Comparison of ENCODE assay signal across 16 cellular contexts in genomic region chr22:19764636-19765476, GRCh38. TPM values are rescaled to one million over a fixed set of nuclear protein-coding genes. Genes with fewer than 3 reads are reported as not detected.
DNase-seq lines count a peak whose midpoint lies in the region; ATAC-seq, FAIRE-seq and TF ChIP-seq lines count a peak whose summit lies in the region.
"Had no signal": no experiment of that assay in that cellular context is flagged by ENCODE, and none has a peak within 500 bp of the region (broad histone marks: within the 10 kb centered on the region; RNA-seq: fewer than 3 reads in every experiment).

No MANE protein-coding gene starts in this region.

- DNase-seq in CD4-positive, CD25-positive, alpha-beta regulatory T cell, result no peak
- DNase-seq in H9, result no peak
- no peak for DNase-seq in astrocyte (ENCODE audit: low read depth)
- no peak for DNase-seq in naive thymus-derived CD4-positive, alpha-beta T cell
- no peak for DNase-seq in NOMO-1 treated with DMSO at 0.1 percent for 48 hours (lab: John Stamatoyannopoulos, UW; ENCODE audit: unreplicated experiment)
- no peak for DNase-seq in NCI-H1694 treated with DMSO at 0.1 percent for 48 hours (lab: John Stamatoyannopoulos, UW)
- DNase-seq: activated naive CD4-positive, alpha-beta T cell treated with Interleukin-2 at 50 U/mL for 16 hours; KG1; mammary epithelial cell; NCI-H1105 treated with DMSO at 0.1 percent for 48 hours; NCI-H345 had no signal

- no peaks in the 10 kb centered on the region for H3K9me3 ChIP-seq in CD4-positive, CD25-positive, alpha-beta regulatory T cell (ENCODE audit: control insufficient read depth in 2 of 2, low read length in 2 of 2)
- no peaks in the 10 kb centered on the region for H3K9me3 ChIP-seq in H9 (ENCODE audit: control insufficient read depth, low read depth, low read length)
- peaks cover 3% of the 10 kb centered on the region for H3K9me3 ChIP-seq in astrocyte (ENCODE audit: insufficient read depth, low read depth, low read length)
- no peaks in the 10 kb centered on the region for H3K9me3 ChIP-seq in naive thymus-derived CD4-positive, alpha-beta T cell (ENCODE audit: control insufficient read depth in 2 of 3, low read length in 3 of 3)
- H3K9me3 ChIP-seq: vagina had no signal

- H2BK120ac ChIP-seq in H9 (ENCODE audit: low read depth, low read length, poor library complexity, severe bottlenecking), result no peak overlapping the region

- H3K14ac ChIP-seq in H9 (ENCODE audit: insufficient read depth, low read length), result no peak overlapping the region

- H3T11ph ChIP-seq in H9 (ENCODE audit: low read length), result no peak overlapping the region

- POLR2A ChIA-PET in naive thymus-derived CD4-positive, alpha-beta T cell (lab: Charles Lee), result no interaction called here

- FAIRE-seq in astrocyte (lab: Jason Lieb, UNC), result no peak
- FAIRE-seq: bronchial epithelial cell had no signal

- H3K79me2 ChIP-seq in H9 (ENCODE audit: insufficient read depth, low read length), result no peaks in the 10 kb centered on the region
- H3K79me2 ChIP-seq in astrocyte (ENCODE audit: insufficient read depth, low read length), result no peaks in the 10 kb centered on the region

- H3K23me2 ChIP-seq in H9 (ENCODE audit: insufficient read length, low read depth, low read length, poor library complexity, severe bottlenecking), result peaks cover 4% of the 10 kb centered on the region

- no peaks in the 10 kb centered on the region for H3K36me3 ChIP-seq in CD4-positive, CD25-positive, alpha-beta regulatory T cell (ENCODE audit: control insufficient read depth, insufficient read depth, low read length)
- H3K36me3 ChIP-seq in astrocyte (ENCODE audit: insufficient read depth, low read length), result no peaks in the 10 kb centered on the region
- H3K36me3 ChIP-seq in naive thymus-derived CD4-positive, alpha-beta T cell (ENCODE audit: control insufficient read depth in 2 of 3, insufficient read depth in 3 of 3, low read length in 3 of 3), result no peaks in the 10 kb centered on the region
- H3K36me3 ChIP-seq: vagina had no signal

- H3K23ac ChIP-seq in H9 (ENCODE audit: insufficient read length, low read depth, low read length), result no peak overlapping the region

- WGBS in H9 (ENCODE audit: extremely low coverage, insufficient read length, low lambda C conversion rate), result no CpG with 5 or more reads among the region's 25 CpGs

- no peak overlapping the region for H4K5ac ChIP-seq in H9 (ENCODE audit: insufficient read length, low read depth, low read length)

- no peaks in the 10 kb centered on the region for H3K79me1 ChIP-seq in H9 (ENCODE audit: insufficient read depth, low read depth, low read length, poor library complexity, severe bottlenecking)

- CTCF ChIA-PET in naive thymus-derived CD4-positive, alpha-beta T cell (lab: Charles Lee), result interaction anchor here (1.6 kb wide), 1 partner anchor 9 kb away, joined by 3 read pairs; no protein-coding TSS in a partner anchor

- TF ChIP-seq CTCF in H9 (conservative IDR thresholded peaks at IDR 0.05) (no peak), astrocyte (IDR thresholded peaks at IDR 0.05; ENCODE audit: insufficient read depth, low read depth, low read length) (no peak)

- H3K9ac ChIP-seq in H9 (ENCODE audit: extremely low read depth, insufficient read length, low read length), result no peak overlapping the region
- no peak overlapping the region for H3K9ac ChIP-seq in astrocyte (ENCODE audit: low read length)

- no peak overlapping the region for H2AK5ac ChIP-seq in H9 (ENCODE audit: insufficient read length, low read length)

- peaks cover 8% of the 10 kb centered on the region for H3K27me3 ChIP-seq in CD4-positive, CD25-positive, alpha-beta regulatory T cell (ENCODE audit: control insufficient read depth, insufficient read depth, low read length)
- peaks cover 73% of the 10 kb centered on the region for H3K27me3 ChIP-seq in H9 (ENCODE audit: insufficient read depth, low read length)
- H3K27me3 ChIP-seq in astrocyte (ENCODE audit: insufficient read depth, low read length), result peaks cover 78% of the 10 kb centered on the region
- peaks cover 9 to 35% of the 10 kb centered on the region in 2 donors for H3K27me3 ChIP-seq in naive thymus-derived CD4-positive, alpha-beta T cell (ENCODE audit: control insufficient read depth in 2 of 2, insufficient read depth in 2 of 2, low read length in 2 of 2)
- H3K27me3 ChIP-seq: vagina had no signal

- H2AFZ ChIP-seq in H9 (ENCODE audit: low read length) (no peak overlapping the region), astrocyte (ENCODE audit: low read depth, low read length) (no peak overlapping the region)

- no peak for ATAC-seq in CD4-positive, CD25-positive, alpha-beta regulatory T cell (ENCODE audit: low read depth in 2 of 2)
- no peak for ATAC-seq in naive thymus-derived CD4-positive, alpha-beta T cell
- ATAC-seq in GM21576 (IDR thresholded peaks at IDR 0.05; ENCODE audit: unreplicated experiment), result no peak
- ATAC-seq: stimulated activated memory B cell treated with anti-CD40 and anti-IgM and Interleukin-4, amounts not matched to agents 10 μg/mL and 1 μg/mL and 100 μg/mL, for 72 hours had no signal

- no peak overlapping the region for H2BK20ac ChIP-seq in H9 (ENCODE audit: low read depth, low read length, poor library complexity, severe bottlenecking)

- no peak overlapping the region for H3K4ac ChIP-seq in H9 (ENCODE audit: low read depth, low read length)

- H3K4me3 Mint-ChIP-seq in CD4-positive, CD25-positive, alpha-beta regulatory T cell, result peak overlapping the region; percentile 66 to 76 (median 70)
- H3K4me3 Mint-ChIP-seq in H9 (peak overlapping the region; percentile 0 to 80; a peak in 4 of 5 replicates), astrocyte (ENCODE audit: unreplicated experiment) (no peak overlapping the region)
- peak overlapping the region; percentile 18 to 74 (median 60) for H3K4me3 Mint-ChIP-seq in naive thymus-derived CD4-positive, alpha-beta T cell

- H4K8ac ChIP-seq in H9 (replicated peaks; ENCODE audit: insufficient read length, low read depth, low read length), result no peak overlapping the region

- H4K91ac ChIP-seq in H9 (ENCODE audit: insufficient read length, low read depth, low read length), result no peak overlapping the region

- no peak overlapping the region for H3K56ac ChIP-seq in H9 (ENCODE audit: insufficient read length, low read depth, low read length)

- H3K4me1 Mint-ChIP-seq in CD4-positive, CD25-positive, alpha-beta regulatory T cell, result peaks cover 5 to 38% (median 13%) of the 10 kb centered on the region in 4 donors
- H3K4me1 Mint-ChIP-seq in H9 (peaks cover 11 to 46% of the 10 kb centered on the region in 2 experiments), astrocyte (ENCODE audit: low read depth, unreplicated experiment) (peaks cover 4% of the 10 kb centered on the region)
- peaks cover 7 to 39% (median 23%) of the 10 kb centered on the region in 7 donors for H3K4me1 Mint-ChIP-seq in naive thymus-derived CD4-positive, alpha-beta T cell

- intact Hi-C loops in naive thymus-derived CD4-positive, alpha-beta T cell (cut with micrococcal nuclease), result loop anchor here in 1 of 2 donors (5.0 kb wide), 1 partner anchor 127 kb away; no protein-coding TSS in a partner anchor

- H3K27ac Mint-ChIP-seq in CD4-positive, CD25-positive, alpha-beta regulatory T cell, result no peak overlapping the region
- no peak overlapping the region for H3K27ac Mint-ChIP-seq in H9
- peak overlapping the region; percentile 84 for H3K27ac Mint-ChIP-seq in astrocyte (ENCODE audit: unreplicated experiment)
- H3K27ac Mint-ChIP-seq in naive thymus-derived CD4-positive, alpha-beta T cell, result no peak overlapping the region
- H3K27ac Mint-ChIP-seq: stimulated activated memory B cell treated with anti-CD40 and anti-IgM and Interleukin-4, amounts not matched to agents 10 μg/mL and 1 μg/mL and 100 μg/mL, for 72 hours had no signal

- H3K4me2 ChIP-seq in H9 (ENCODE audit: insufficient read depth, insufficient read length, low read length) (peak overlapping the region; percentile 15), astrocyte (ENCODE audit: low read length) (no peak overlapping the region)

- H3K27me3 Mint-ChIP-seq in CD4-positive, CD25-positive, alpha-beta regulatory T cell, result peaks cover 73% of the 10 kb centered on the region
- peaks cover 86% of the 10 kb centered on the region for H3K27me3 Mint-ChIP-seq in H9 (ENCODE audit: low read depth)
- peaks cover 57% of the 10 kb centered on the region for H3K27me3 Mint-ChIP-seq in astrocyte (ENCODE audit: low read depth, unreplicated experiment)
- H3K27me3 Mint-ChIP-seq in naive thymus-derived CD4-positive, alpha-beta T cell, result peaks cover 40 to 70% (median 51%) of the 10 kb centered on the region in 5 donors

- H3K4me1 ChIP-seq in CD4-positive, CD25-positive, alpha-beta regulatory T cell (ENCODE audit: control insufficient read depth, insufficient read depth, low read length, poor library complexity, severe bottlenecking), result peaks cover 34% of the 10 kb centered on the region
- peaks cover 4% of the 10 kb centered on the region; the same call in 1 of the 2 replicates for H3K4me1 ChIP-seq in H9 (ENCODE audit: insufficient read depth, low read length)
- H3K4me1 ChIP-seq in astrocyte (ENCODE audit: insufficient read depth, low read length), result no peaks in the 10 kb centered on the region
- H3K4me1 ChIP-seq in naive thymus-derived CD4-positive, alpha-beta T cell (ENCODE audit: control insufficient read depth in 2 of 2, insufficient read depth in 2 of 2, low read length in 2 of 2), result peaks cover 0 to 16% of the 10 kb centered on the region in 2 donors

- H4K20me1 ChIP-seq in H9 (ENCODE audit: control insufficient read depth, insufficient read depth, insufficient read length) (peaks cover 3% of the 10 kb centered on the region), astrocyte (ENCODE audit: insufficient read depth, low read length) (peaks cover 19% of the 10 kb centered on the region)

- no peak overlapping the region for H2BK12ac ChIP-seq in H9 (ENCODE audit: insufficient read length, low read depth, low read length)

- peaks cover 0 to 1% (median 0%) of the 10 kb centered on the region in 7 donors for H3K9me3 Mint-ChIP-seq in CD4-positive, CD25-positive, alpha-beta regulatory T cell
- H3K9me3 Mint-ChIP-seq in H9, result peaks cover 5 to 8% of the 10 kb centered on the region in 2 experiments; a peak in 3 of 5 replicates
- peaks cover 17% of the 10 kb centered on the region for H3K9me3 Mint-ChIP-seq in astrocyte (ENCODE audit: unreplicated experiment)
- H3K9me3 Mint-ChIP-seq in naive thymus-derived CD4-positive, alpha-beta T cell, result peaks cover 0 to 3% (median 0%) of the 10 kb centered on the region in 11 donors
- H3K9me3 Mint-ChIP-seq: stimulated activated memory B cell treated with anti-CD40 and anti-IgM and Interleukin-4, amounts not matched to agents 10 μg/mL and 1 μg/mL and 100 μg/mL, for 72 hours had no signal

- no peak overlapping the region for H2BK5ac ChIP-seq in H9 (ENCODE audit: insufficient read length, low read length)

- H3K4me3 ChIP-seq in CD4-positive, CD25-positive, alpha-beta regulatory T cell (ENCODE audit: low read depth, low read length), result no peak overlapping the region
- H3K4me3 ChIP-seq in astrocyte (ENCODE audit: insufficient read depth, low read depth, low read length), result no peak overlapping the region
- no peak overlapping the region for H3K4me3 ChIP-seq in naive thymus-derived CD4-positive, alpha-beta T cell (ENCODE audit: low read length)

- no peaks in the 10 kb centered on the region for H3K36me3 Mint-ChIP-seq in CD4-positive, CD25-positive, alpha-beta regulatory T cell
- peaks cover 0 to 3% (median 0%) of the 10 kb centered on the region in 3 experiments; a peak in 2 of 7 replicates for H3K36me3 Mint-ChIP-seq in H9 (ENCODE audit: insufficient read depth in 1 of 3, low read depth in 3 of 3)
- peaks cover 4% of the 10 kb centered on the region for H3K36me3 Mint-ChIP-seq in astrocyte (ENCODE audit: low read depth, unreplicated experiment)
- H3K36me3 Mint-ChIP-seq in naive thymus-derived CD4-positive, alpha-beta T cell, result peaks cover 0 to 6% (median 5%) of the 10 kb centered on the region in 5 donors

- H2BK15ac ChIP-seq in H9 (ENCODE audit: low read depth, low read length), result no peak overlapping the region; the same call in 1 of the 2 replicates

- H3K27ac ChIP-seq in CD4-positive, CD25-positive, alpha-beta regulatory T cell (ENCODE audit: insufficient read depth, low read length, poor library complexity, severe bottlenecking), result no peak overlapping the region
- H3K27ac ChIP-seq in H9 (ENCODE audit: insufficient read length, low read depth, low read length) (no peak overlapping the region), astrocyte (ENCODE audit: low read depth, low read length) (no peak overlapping the region)
- no peak overlapping the region for H3K27ac ChIP-seq in naive thymus-derived CD4-positive, alpha-beta T cell (ENCODE audit: low read depth, low read length)
- H3K27ac ChIP-seq: vagina had no signal

- no peak overlapping the region for H3K18ac ChIP-seq in H9 (ENCODE audit: insufficient read length, low read depth, low read length)

RNA-seq across cellular contexts. Expression of gene TBX1, which starts 4.3 kb away (rescaled TPM):
- not detected for total RNA-seq in CD4-positive, CD25-positive, alpha-beta regulatory T cell
- polyA plus RNA-seq in CD4-positive, CD25-positive, alpha-beta regulatory T cell, result not detected
- 2.2 and 2.5 TPM in 2 replicates for total RNA-seq in H9 (2021)
- 2.0 and 6.8 TPM in 2 replicates for total RNA-seq in astrocyte
- total RNA-seq in naive thymus-derived CD4-positive, alpha-beta T cell, result under 1 TPM in 1 of 5 experiments, not detected in 4; 0.22 TPM
- not detected for polyA plus RNA-seq in naive thymus-derived CD4-positive, alpha-beta T cell
- polyA plus RNA-seq: BJ, mammary epithelial cell had no signal

RNA-seq across cellular contexts. Expression of gene GP1BB, which starts 41.5 kb away (rescaled TPM):
- total RNA-seq in CD4-positive, CD25-positive, alpha-beta regulatory T cell, result 6.4 TPM
- not detected for polyA plus RNA-seq in CD4-positive, CD25-positive, alpha-beta regulatory T cell
- total RNA-seq in H9 (2021) (2.4 and 3.4 TPM in 2 replicates), astrocyte (0.95 and 2.8 TPM in 2 replicates)
- total RNA-seq in naive thymus-derived CD4-positive, alpha-beta T cell, result 1 to 10 TPM in 1 of 5 experiments, under 1 TPM in 1, not detected in 3; 0.40 to 3.0 TPM
- not detected for polyA plus RNA-seq in naive thymus-derived CD4-positive, alpha-beta T cell
- total RNA-seq: bronchial epithelial cell had no signal

RNA-seq across cellular contexts. Expression of gene SEPTIN5, which starts 50.6 kb away (rescaled TPM):
- 5.2 TPM for total RNA-seq in CD4-positive, CD25-positive, alpha-beta regulatory T cell
- not detected for polyA plus RNA-seq in CD4-positive, CD25-positive, alpha-beta regulatory T cell
- total RNA-seq in H9 (2021) (17.7 and 17.8 TPM in 2 replicates), astrocyte (7.3 and 8.6 TPM in 2 replicates)
- total RNA-seq in naive thymus-derived CD4-positive, alpha-beta T cell, result 1 to 10 TPM in 1 of 5 experiments, under 1 TPM in 2, not detected in 2; 0.22 to 4.2 (median 0.66) TPM
- under 1 TPM in 1 of 2 donors, not detected in 1; 0.32 TPM for polyA plus RNA-seq in naive thymus-derived CD4-positive, alpha-beta T cell
